In genomic region chr14:20668969-20669368, GRCh38 we compare ENCODE assay signal across 18 cellular contexts. TPM values are rescaled to one million over a fixed set of nuclear protein-coding genes. Genes with fewer than 3 reads are reported as not detected.
"Had no signal": no experiment of that assay in that cellular context is flagged by ENCODE, and none has a peak within 500 bp of the region (broad histone marks: within the 10 kb centered on the region; RNA-seq: fewer than 3 reads in every experiment).

No MANE protein-coding gene starts in this region.

- ATAC-seq: left cardiac atrium had no signal

- FAIRE-seq: small intestine had no signal

- H3K36me3 ChIP-seq: breast epithelium, tibial artery, uterus had no signal

- H3K4me1 ChIP-seq: breast epithelium, tibial artery, uterus had no signal

- H3K27ac ChIP-seq: breast epithelium, dorsolateral prefrontal cortex, tibial artery, uterus had no signal

- DNase-seq: activated CD4-positive, alpha-beta T cell treated with anti-CD3 and anti-CD28 coated beads, Interleukin-2, amount 50 U/mL, for 48 hours; activated CD4-positive, CD25-positive, alpha-beta regulatory T cell treated with anti-CD3 and anti-CD28 coated beads, Interleukin-2, amount 50 U/mL, for 72 hours; activated CD8-positive, alpha-beta memory T cell treated with anti-CD3 and anti-CD28 coated beads, Interleukin-2, amount 10 ng/mL, durations not matched to agents 7 days and 5 days; activated gamma-delta T cell; activated T-cell treated with anti-CD3 and anti-CD28 coated beads, Interleukin-2, amount 50 U/mL, for 24 hours; aorta; dorsolateral prefrontal cortex; hypothalamus; left cardiac atrium; naive B cell; small intestine; tibial artery; uterus had no signal

- H3K9me3 ChIP-seq: breast epithelium, tibial artery, uterus had no signal

- H3K27me3 ChIP-seq: breast epithelium, uterus had no signal

- H3K4me3 ChIP-seq: breast epithelium, dorsolateral prefrontal cortex, lung, tibial artery, uterus had no signal

RNA-seq across cellular contexts. Expression of gene OR6S1, which starts 27.5 kb away (rescaled TPM):
- total RNA-seq: activated CD8-positive, alpha-beta memory T cell treated with anti-CD3 and anti-CD28 coated beads, Interleukin-2, amount 10 ng/mL, durations not matched to agents 7 days and 5 days; aorta; breast epithelium; cerebellum; dorsolateral prefrontal cortex; glomerular endothelial cell; left cardiac atrium; lung; uterus had no signal
- polyA plus RNA-seq: aorta, esophagus, lung, small intestine had no signal
